1 cellular context compared by ENCODE assay signal in genomic region chr2:11344342-11344955, GRCh38.
TF ChIP-seq lines count a peak whose summit lies in the region.

Gene ROCK2, minus strand, starts transcription at chr2:11344636. Its CDS starts 500 bp downstream, at chr2:11344136.

TF ChIP-seq in HepG2, 621 proteins besides CTCF, POLR2A, EP300 and RAD21 (continued from another document and continues in another):
- TF ChIP-seq, protein P1, sequence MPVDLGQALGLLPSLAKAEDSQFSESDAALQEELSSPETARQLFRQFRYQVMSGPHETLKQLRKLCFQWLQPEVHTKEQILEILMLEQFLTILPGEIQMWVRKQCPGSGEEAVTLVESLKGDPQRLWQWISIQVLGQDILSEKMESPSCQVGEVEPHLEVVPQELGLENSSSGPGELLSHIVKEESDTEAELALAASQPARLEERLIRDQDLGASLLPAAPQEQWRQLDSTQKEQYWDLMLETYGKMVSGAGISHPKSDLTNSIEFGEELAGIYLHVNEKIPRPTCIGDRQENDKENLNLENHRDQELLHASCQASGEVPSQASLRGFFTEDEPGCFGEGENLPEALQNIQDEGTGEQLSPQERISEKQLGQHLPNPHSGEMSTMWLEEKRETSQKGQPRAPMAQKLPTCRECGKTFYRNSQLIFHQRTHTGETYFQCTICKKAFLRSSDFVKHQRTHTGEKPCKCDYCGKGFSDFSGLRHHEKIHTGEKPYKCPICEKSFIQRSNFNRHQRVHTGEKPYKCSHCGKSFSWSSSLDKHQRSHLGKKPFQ (CRISPR knock-in tag; IDR thresholded peaks at IDR 0.05; ENCODE audit: insufficient replicate concordance) = peak; percentile 72
- TF ChIP-seq ZNF329 (CRISPR knock-in tag; IDR thresholded peaks at IDR 0.05; ENCODE audit: low read depth) = peak; percentile 78; the same call in 1 of the 2 replicates
- peak; percentile 80 for TF ChIP-seq ISL2 (CRISPR knock-in tag; IDR thresholded peaks at IDR 0.05)
- no peak for TF ChIP-seq NFE2 (CRISPR knock-in tag; IDR thresholded peaks at IDR 0.05)
- TF ChIP-seq, protein P2, sequence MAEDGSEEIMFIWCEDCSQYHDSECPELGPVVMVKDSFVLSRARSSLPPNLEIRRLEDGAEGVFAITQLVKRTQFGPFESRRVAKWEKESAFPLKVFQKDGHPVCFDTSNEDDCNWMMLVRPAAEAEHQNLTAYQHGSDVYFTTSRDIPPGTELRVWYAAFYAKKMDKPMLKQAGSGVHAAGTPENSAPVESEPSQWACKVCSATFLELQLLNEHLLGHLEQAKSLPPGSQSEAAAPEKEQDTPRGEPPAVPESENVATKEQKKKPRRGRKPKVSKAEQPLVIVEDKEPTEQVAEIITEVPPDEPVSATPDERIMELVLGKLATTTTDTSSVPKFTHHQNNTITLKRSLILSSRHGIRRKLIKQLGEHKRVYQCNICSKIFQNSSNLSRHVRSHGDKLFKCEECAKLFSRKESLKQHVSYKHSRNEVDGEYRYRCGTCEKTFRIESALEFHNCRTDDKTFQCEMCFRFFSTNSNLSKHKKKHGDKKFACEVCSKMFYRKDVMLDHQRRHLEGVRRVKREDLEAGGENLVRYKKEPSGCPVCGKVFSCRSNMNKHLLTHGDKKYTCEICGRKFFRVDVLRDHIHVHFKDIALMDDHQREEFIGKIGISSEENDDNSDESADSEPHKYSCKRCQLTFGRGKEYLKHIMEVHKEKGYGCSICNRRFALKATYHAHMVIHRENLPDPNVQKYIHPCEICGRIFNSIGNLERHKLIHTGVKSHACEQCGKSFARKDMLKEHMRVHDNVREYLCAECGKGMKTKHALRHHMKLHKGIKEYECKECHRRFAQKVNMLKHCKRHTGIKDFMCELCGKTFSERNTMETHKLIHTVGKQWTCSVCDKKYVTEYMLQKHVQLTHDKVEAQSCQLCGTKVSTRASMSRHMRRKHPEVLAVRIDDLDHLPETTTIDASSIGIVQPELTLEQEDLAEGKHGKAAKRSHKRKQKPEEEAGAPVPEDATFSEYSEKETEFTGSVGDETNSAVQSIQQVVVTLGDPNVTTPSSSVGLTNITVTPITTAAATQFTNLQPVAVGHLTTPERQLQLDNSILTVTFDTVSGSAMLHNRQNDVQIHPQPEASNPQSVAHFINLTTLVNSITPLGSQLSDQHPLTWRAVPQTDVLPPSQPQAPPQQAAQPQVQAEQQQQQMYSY (CRISPR knock-in tag; IDR thresholded peaks at IDR 0.05) = no peak
- TF ChIP-seq, protein P3, sequence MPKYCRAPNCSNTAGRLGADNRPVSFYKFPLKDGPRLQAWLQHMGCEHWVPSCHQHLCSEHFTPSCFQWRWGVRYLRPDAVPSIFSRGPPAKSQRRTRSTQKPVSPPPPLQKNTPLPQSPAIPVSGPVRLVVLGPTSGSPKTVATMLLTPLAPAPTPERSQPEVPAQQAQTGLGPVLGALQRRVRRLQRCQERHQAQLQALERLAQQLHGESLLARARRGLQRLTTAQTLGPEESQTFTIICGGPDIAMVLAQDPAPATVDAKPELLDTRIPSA (CRISPR knock-in tag; IDR thresholded peaks at IDR 0.05; ENCODE audit: borderline replicate concordance) = no peak
- TF ChIP-seq ZC3H4 (CRISPR knock-in tag; IDR thresholded peaks at IDR 0.05; ENCODE audit: borderline replicate concordance) = peak; percentile 83; the same call in 1 of the 2 replicates
- peak; percentile 89 for TF ChIP-seq ZNF331 (CRISPR knock-in tag; IDR thresholded peaks at IDR 0.05)
- no peak for TF ChIP-seq ZNF383 (CRISPR knock-in tag; IDR thresholded peaks at IDR 0.05; ENCODE audit: borderline replicate concordance)
- TF ChIP-seq, protein P4, sequence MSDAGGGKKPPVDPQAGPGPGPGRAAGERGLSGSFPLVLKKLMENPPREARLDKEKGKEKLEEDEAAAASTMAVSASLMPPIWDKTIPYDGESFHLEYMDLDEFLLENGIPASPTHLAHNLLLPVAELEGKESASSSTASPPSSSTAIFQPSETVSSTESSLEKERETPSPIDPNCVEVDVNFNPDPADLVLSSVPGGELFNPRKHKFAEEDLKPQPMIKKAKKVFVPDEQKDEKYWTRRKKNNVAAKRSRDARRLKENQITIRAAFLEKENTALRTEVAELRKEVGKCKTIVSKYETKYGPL (CRISPR knock-in tag; IDR thresholded peaks at IDR 0.05) = no peak; the same call in 1 of the 2 replicates
- no peak for TF ChIP-seq ZNF264 (CRISPR knock-in tag; IDR thresholded peaks at IDR 0.05)
- TF ChIP-seq GTF3A (CRISPR knock-in tag; conservative IDR thresholded peaks at IDR 0.05) = no peak
- no peak; the same call in 1 of the 2 replicates for TF ChIP-seq ARNTL (CRISPR knock-in tag; IDR thresholded peaks at IDR 0.05)
- no peak for TF ChIP-seq CENPT (CRISPR knock-in tag; IDR thresholded peaks at IDR 0.05; ENCODE audit: low read depth)
- TF ChIP-seq ZNF275 (CRISPR knock-in tag; IDR thresholded peaks at IDR 0.05; ENCODE audit: borderline replicate concordance) = no peak
- no peak for TF ChIP-seq SP140L (CRISPR knock-in tag; IDR thresholded peaks at IDR 0.05; ENCODE audit: borderline replicate concordance)
- TF ChIP-seq NR3C1 (CRISPR knock-in tag; IDR thresholded peaks at IDR 0.05) = no peak
- peak; percentile 70; the same call in 1 of the 2 replicates for TF ChIP-seq ZNF263 (CRISPR knock-in tag; IDR thresholded peaks at IDR 0.05)
- TF ChIP-seq PLRG1 (conservative IDR thresholded peaks at IDR 0.05) = no peak
- no peak for TF ChIP-seq ZNF280D (CRISPR knock-in tag; IDR thresholded peaks at IDR 0.05)
- no peak for TF ChIP-seq ZNF160 (CRISPR knock-in tag; IDR thresholded peaks at IDR 0.05)
- peak; percentile 54; the same call in 1 of the 2 replicates for TF ChIP-seq ELF1 (CRISPR knock-in tag; IDR thresholded peaks at IDR 0.05)
- TF ChIP-seq HDAC2 (CRISPR knock-in tag; IDR thresholded peaks at IDR 0.05) = 0 out of 2 replicates have a peak, but pooled peaks have one; percentile 64
- peak; percentile 58; the same call in 1 of the 2 replicates for TF ChIP-seq SOX5 (CRISPR knock-in tag; IDR thresholded peaks at IDR 0.05; ENCODE audit: borderline replicate concordance)
- TF ChIP-seq ZNF670 (CRISPR knock-in tag; IDR thresholded peaks at IDR 0.05; ENCODE audit: borderline replicate concordance) = peak; percentile 74; the same call in 1 of the 2 replicates
- peak; percentile 82 for TF ChIP-seq BCL6 (CRISPR knock-in tag; IDR thresholded peaks at IDR 0.05)
- no peak for TF ChIP-seq ZNF10 (CRISPR knock-in tag; IDR thresholded peaks at IDR 0.05; ENCODE audit: borderline replicate concordance, low read depth)
- TF ChIP-seq HES4 (CRISPR knock-in tag; IDR thresholded peaks at IDR 0.05; ENCODE audit: borderline replicate concordance) = peak; percentile 5; the same call in 1 of the 2 replicates
- TF ChIP-seq RFX1 (IDR thresholded peaks at IDR 0.05) = no peak
- no peak for TF ChIP-seq ZNF766 (CRISPR knock-in tag; IDR thresholded peaks at IDR 0.05; ENCODE audit: borderline replicate concordance)
- TF ChIP-seq SMAD1 (CRISPR knock-in tag; IDR thresholded peaks at IDR 0.05; ENCODE audit: borderline replicate concordance, low read depth) = 0 out of 2 replicates have a peak, but pooled peaks have one; percentile 61
- TF ChIP-seq KAT7 (CRISPR knock-in tag; IDR thresholded peaks at IDR 0.05; ENCODE audit: borderline replicate concordance) = peak; percentile 44; the same call in 1 of the 2 replicates
- TF ChIP-seq, protein P5, sequence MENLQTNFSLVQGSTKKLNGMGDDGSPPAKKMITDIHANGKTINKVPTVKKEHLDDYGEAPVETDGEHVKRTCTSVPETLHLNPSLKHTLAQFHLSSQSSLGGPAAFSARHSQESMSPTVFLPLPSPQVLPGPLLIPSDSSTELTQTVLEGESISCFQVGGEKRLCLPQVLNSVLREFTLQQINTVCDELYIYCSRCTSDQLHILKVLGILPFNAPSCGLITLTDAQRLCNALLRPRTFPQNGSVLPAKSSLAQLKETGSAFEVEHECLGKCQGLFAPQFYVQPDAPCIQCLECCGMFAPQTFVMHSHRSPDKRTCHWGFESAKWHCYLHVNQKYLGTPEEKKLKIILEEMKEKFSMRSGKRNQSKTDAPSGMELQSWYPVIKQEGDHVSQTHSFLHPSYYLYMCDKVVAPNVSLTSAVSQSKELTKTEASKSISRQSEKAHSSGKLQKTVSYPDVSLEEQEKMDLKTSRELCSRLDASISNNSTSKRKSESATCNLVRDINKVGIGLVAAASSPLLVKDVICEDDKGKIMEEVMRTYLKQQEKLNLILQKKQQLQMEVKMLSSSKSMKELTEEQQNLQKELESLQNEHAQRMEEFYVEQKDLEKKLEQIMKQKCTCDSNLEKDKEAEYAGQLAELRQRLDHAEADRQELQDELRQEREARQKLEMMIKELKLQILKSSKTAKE (CRISPR knock-in tag; IDR thresholded peaks at IDR 0.05; ENCODE audit: borderline replicate concordance) = peak; percentile 88
- no peak for TF ChIP-seq GLI4 (CRISPR knock-in tag; IDR thresholded peaks at IDR 0.05; ENCODE audit: borderline replicate concordance)
- no peak for TF ChIP-seq U2AF1 (optimal IDR thresholded peaks at IDR 0.05; ENCODE audit: low read depth, low read length)
- peak; percentile 59; the same call in 1 of the 2 replicates for TF ChIP-seq FOXO1 (CRISPR knock-in tag; IDR thresholded peaks at IDR 0.05)
- TF ChIP-seq HMGXB3 (CRISPR knock-in tag; IDR thresholded peaks at IDR 0.05; ENCODE audit: borderline replicate concordance) = no peak
- 0 out of 2 replicates have a peak, but pooled peaks have one; percentile 21 for TF ChIP-seq TGIF2 (CRISPR knock-in tag; IDR thresholded peaks at IDR 0.05)
- peak; percentile 31; the same call in 1 of the 2 replicates for TF ChIP-seq ZNF441 (CRISPR knock-in tag; IDR thresholded peaks at IDR 0.05; ENCODE audit: borderline replicate concordance)
- TF ChIP-seq TBL1XR1 (IDR thresholded peaks at IDR 0.05; ENCODE audit: borderline replicate concordance, low read length, partially characterized antibody) = peak; percentile 76
- peak; percentile 58; the same call in 1 of the 2 replicates for TF ChIP-seq ZNF816 (CRISPR knock-in tag; IDR thresholded peaks at IDR 0.05; ENCODE audit: borderline replicate concordance)
- TF ChIP-seq ZSCAN31 (CRISPR knock-in tag; IDR thresholded peaks at IDR 0.05; ENCODE audit: low read depth) = peak; percentile 92; the same call in 1 of the 2 replicates
- TF ChIP-seq MTF2 (CRISPR knock-in tag; IDR thresholded peaks at IDR 0.05; ENCODE audit: borderline replicate concordance) = no peak
- peak; percentile 95 for TF ChIP-seq TAF15 (IDR thresholded peaks at IDR 0.05; ENCODE audit: low read depth, low read length, poor library complexity, severe bottlenecking)
- no peak for TF ChIP-seq CHD4 (IDR thresholded peaks at IDR 0.05; ENCODE audit: borderline replicate concordance, low read length)
